ENCODE assay signal across 1 cellular context in the genomic region with DNA sequence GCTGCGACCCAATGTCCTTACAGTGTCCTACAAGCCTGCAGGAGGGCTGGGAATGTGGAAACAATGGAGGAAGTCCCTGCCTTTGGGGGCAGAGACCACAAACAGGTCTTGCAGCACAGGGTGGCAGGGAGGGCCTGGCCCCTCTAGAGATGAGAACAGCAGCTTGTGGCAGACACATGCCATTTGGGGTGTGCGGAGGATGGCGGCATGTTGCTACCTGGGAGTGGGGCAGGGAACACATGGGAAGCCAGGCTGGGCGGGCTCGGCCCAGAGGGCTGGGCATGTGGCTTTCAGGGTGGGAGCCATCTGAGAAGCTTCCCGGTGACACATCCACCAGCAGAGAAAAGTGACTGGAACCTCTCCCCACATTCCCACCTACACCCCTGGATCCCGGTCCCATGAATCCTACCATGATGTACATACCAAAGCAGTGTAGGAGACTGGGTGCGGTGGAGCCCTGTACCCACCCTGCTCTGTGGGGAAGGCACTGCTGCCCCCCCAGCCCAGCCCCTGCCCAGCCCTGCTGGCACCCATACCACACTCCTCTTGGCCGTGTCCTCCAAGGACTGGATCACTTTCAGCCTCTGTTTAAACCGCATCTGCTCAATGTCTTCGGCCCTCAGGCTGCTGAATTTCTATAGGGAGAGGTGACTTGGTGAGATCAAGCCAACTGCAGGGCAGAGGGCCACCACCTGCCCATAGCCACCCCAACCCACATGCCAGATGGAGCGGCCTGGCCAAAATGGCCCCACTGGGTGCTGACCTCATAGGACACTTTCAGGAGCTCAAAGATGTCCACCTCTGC.
TF ChIP-seq lines count a peak whose summit lies in the region.

No MANE protein-coding gene starts in this region.

TF ChIP-seq in IMR-90, 13 proteins besides CTCF, POLR2A, EP300 and RAD21:
- TF ChIP-seq MAFK (IDR thresholded peaks at IDR 0.05; ENCODE audit: low read depth, low read length) = no peak
